Comparison of ENCODE assay signal across 25 cellular contexts in genomic region chr3:44264146-44264545, GRCh38. TPM values are rescaled to one million over a fixed set of nuclear protein-coding genes. Genes with fewer than 3 reads are reported as not detected.
DNase-seq lines count a peak whose midpoint lies in the region; ATAC-seq, FAIRE-seq and TF ChIP-seq lines count a peak whose summit lies in the region.
"Had no signal": no experiment of that assay in that cellular context is flagged by ENCODE, and none has a peak within 500 bp of the region (broad histone marks: within the 10 kb centered on the region; RNA-seq: fewer than 3 reads in every experiment).

No MANE protein-coding gene starts in this region.

- ATAC-seq in PC-3, result peak; percentile 99
- peak; percentile 44 for ATAC-seq in esophagus mucosa
- ATAC-seq: GM12878 had no signal

- H3K9me3 Mint-ChIP-seq in activated CD4-positive, alpha-beta T cell treated with anti-CD3 and anti-CD28 coated beads, Interleukin-2, amount 10 ng/mL, durations not matched to agents 24 days and 14 days, result no peaks in the 10 kb centered on the region
- H3K9me3 Mint-ChIP-seq: CD8-positive, alpha-beta memory T cell had no signal

- H3K79me2 ChIP-seq in PC-3 (ENCODE audit: low read length), result no peaks in the 10 kb centered on the region
- H3K79me2 ChIP-seq in PC-9 (ENCODE audit: low read depth), result no peaks in the 10 kb centered on the region

- DNase-seq in PC-3 (peak; percentile 76), PC-9 (peak in 1 of 2 experiments; percentile 70), bronchial epithelial cell (ENCODE audit: low read depth) (peak; percentile 33), uterus (no peak), D721Med (ENCODE audit: insufficient read length, low spot score) (no peak), G401 (ENCODE audit: low spot score) (no peak)
- DNase-seq in activated CD4-positive, alpha-beta T cell treated with anti-CD3 and anti-CD28 coated beads, Interleukin-2, amount 10 ng/mL, durations not matched to agents 24 days and 14 days, result no peak
- DNase-seq: 8988T; ACHN; BE2C; C1 segment of cervical spinal cord; CD4-positive, alpha-beta memory T cell; CD4-positive, CD25-positive, alpha-beta regulatory T cell; CD8-positive, alpha-beta memory T cell; COR-L47; DMS79 treated with DMSO at 0.1 percent for 48 hours; GDM1 had no signal

- no peak overlapping the region for H3K9ac ChIP-seq in PC-3 (ENCODE audit: low read length)
- H3K9ac ChIP-seq: BLaER1 had no signal

- H3K27me3 Mint-ChIP-seq in activated CD4-positive, alpha-beta T cell treated with anti-CD3 and anti-CD28 coated beads, Interleukin-2, amount 10 ng/mL, durations not matched to agents 24 days and 14 days, result peaks cover 11% of the 10 kb centered on the region

- intact Hi-C loops in PC-3 (cut with micrococcal nuclease), result no loop called here
- intact Hi-C loops in PC-9 (cut with micrococcal nuclease; ENCODE audit: unreplicated experiment), result no loop called here
- intact Hi-C loops in uterus (cut with DNase I; ENCODE audit: low total_unique reads), result no loop called here
- intact Hi-C loops in activated CD4-positive, alpha-beta T cell treated with anti-CD3 and anti-CD28 coated beads, Interleukin-2, amount 10 ng/mL, durations not matched to agents 24 days and 14 days (cut with micrococcal nuclease), result no loop called here

- H3K9me2 ChIP-seq in PC-3 (replicated peaks; ENCODE audit: low read length), result no peaks in the 10 kb centered on the region
- H3K9me2 ChIP-seq in PC-9 (ENCODE audit: insufficient read depth), result no peaks in the 10 kb centered on the region

- H3K27me3 ChIP-seq in PC-3 (ENCODE audit: low read length) (no peaks in the 10 kb centered on the region), PC-9 (ENCODE audit: insufficient read depth, low read depth) (no peaks in the 10 kb centered on the region), bronchial epithelial cell (ENCODE audit: control insufficient read depth, insufficient read depth, low read length) (peaks cover 4% of the 10 kb centered on the region), uterus (no peaks in the 10 kb centered on the region)
- H3K27me3 ChIP-seq: BE2C, BLaER1 had no signal

- POLR2A ChIA-PET in PC-3 (lab: Charles Lee; ENCODE audit: unreplicated experiment) (no interaction called here), PC-9 (lab: Charles Lee; ENCODE audit: unreplicated experiment) (no interaction called here)

- H3K4me2 ChIP-seq in PC-3 (ENCODE audit: low read length), result 0 out of 2 replicates have a peak overlapping the region, but pooled peaks have one; percentile 20
- 0 out of 2 replicates have a peak overlapping the region, but pooled peaks have one; percentile 24 for H3K4me2 ChIP-seq in PC-9
- H3K4me2 ChIP-seq: BLaER1 had no signal

- FAIRE-seq in bronchial epithelial cell (lab: Jason Lieb, UNC) (no peak), D721Med (lab: Jason Lieb, UNC) (no peak)
- FAIRE-seq: A204.1, GM12878, GM12892, GM18507 had no signal

- TF ChIP-seq CTCF in PC-3 (conservative IDR thresholded peaks at IDR 0.05; ENCODE audit: low read depth, low read length) (no peak), PC-9 (conservative IDR thresholded peaks at IDR 0.05) (no peak), bronchial epithelial cell (IDR thresholded peaks at IDR 0.05; ENCODE audit: insufficient read depth, low read length, severe bottlenecking) (no peak), uterus (IDR thresholded peaks at IDR 0.05) (no peak), D721Med (IDR thresholded peaks at IDR 0.05; ENCODE audit: insufficient read depth, missing control alignments) (no peak)

- no peaks in the 10 kb centered on the region for H3K36me3 Mint-ChIP-seq in activated CD4-positive, alpha-beta T cell treated with anti-CD3 and anti-CD28 coated beads, Interleukin-2, amount 10 ng/mL, durations not matched to agents 24 days and 14 days (ENCODE audit: low read depth)
- H3K36me3 Mint-ChIP-seq: CD14-positive monocyte; CD4-positive, alpha-beta memory T cell; CD4-positive, CD25-positive, alpha-beta regulatory T cell; CD8-positive, alpha-beta memory T cell had no signal

- H3K27ac ChIP-seq in PC-3 (ENCODE audit: low read length) (no peak overlapping the region), PC-9 (no peak overlapping the region), uterus (no peak overlapping the region)
- H3K27ac ChIP-seq: BLaER1 had no signal

- H3K4me3 ChIP-seq in PC-3 (ENCODE audit: low read length) (no peak overlapping the region), PC-9 (no peak overlapping the region), bronchial epithelial cell (ENCODE audit: low read depth, low read length) (no peak overlapping the region), uterus (no peak overlapping the region)
- H3K4me3 ChIP-seq: BLaER1, GM12878 had no signal

- in situ Hi-C loops in G401 (cut with HindIII; ENCODE audit: low sequenced_read_pairs), result no loop called here

- H3K4me3 Mint-ChIP-seq in activated CD4-positive, alpha-beta T cell treated with anti-CD3 and anti-CD28 coated beads, Interleukin-2, amount 10 ng/mL, durations not matched to agents 24 days and 14 days, result no peak overlapping the region
- H3K4me3 Mint-ChIP-seq: CD14-positive monocyte; CD4-positive, alpha-beta memory T cell; CD4-positive, CD25-positive, alpha-beta regulatory T cell; CD8-positive, alpha-beta memory T cell had no signal

- BruUV-seq in PC-3 (replicated peaks; lab: Mats Ljungman, UMichigan) (no TSS peak), PC-9 (replicated peaks; lab: Mats Ljungman, UMichigan) (no TSS peak)

- H3K4me1 Mint-ChIP-seq in activated CD4-positive, alpha-beta T cell treated with anti-CD3 and anti-CD28 coated beads, Interleukin-2, amount 10 ng/mL, durations not matched to agents 24 days and 14 days, result peaks cover 3% of the 10 kb centered on the region
- H3K4me1 Mint-ChIP-seq: CD14-positive monocyte had no signal

- H3K27ac Mint-ChIP-seq in activated CD4-positive, alpha-beta T cell treated with anti-CD3 and anti-CD28 coated beads, Interleukin-2, amount 10 ng/mL, durations not matched to agents 24 days and 14 days, result no peak overlapping the region
- H3K27ac Mint-ChIP-seq: CD14-positive monocyte; CD4-positive, alpha-beta memory T cell; CD4-positive, CD25-positive, alpha-beta regulatory T cell; CD8-positive, alpha-beta memory T cell had no signal

- H3K36me3 ChIP-seq in PC-3 (ENCODE audit: low read depth, low read length) (no peaks in the 10 kb centered on the region), PC-9 (ENCODE audit: low read depth) (no peaks in the 10 kb centered on the region), bronchial epithelial cell (ENCODE audit: control insufficient read depth, insufficient read depth, low read length) (no peaks in the 10 kb centered on the region), uterus (no peaks in the 10 kb centered on the region)
- H3K36me3 ChIP-seq: BE2C, BLaER1 had no signal

- H3F3A ChIP-seq in PC-3 (ENCODE audit: low read length, unreplicated experiment) (no peaks in the 10 kb centered on the region), PC-9 (ENCODE audit: insufficient read depth, low read depth) (no peaks in the 10 kb centered on the region; the same call in 1 of the 2 replicates)

- H3K9me3 ChIP-seq in PC-3 (ENCODE audit: low read length) (no peaks in the 10 kb centered on the region), PC-9 (ENCODE audit: insufficient read depth, low read depth) (no peaks in the 10 kb centered on the region), uterus (no peaks in the 10 kb centered on the region)
- H3K9me3 ChIP-seq: BE2C had no signal

- H3K4me1 ChIP-seq in PC-3 (ENCODE audit: insufficient read depth, low read length) (peaks cover 13% of the 10 kb centered on the region), PC-9 (replicated peaks; ENCODE audit: insufficient read depth) (peaks cover 13% of the 10 kb centered on the region), uterus (no peaks in the 10 kb centered on the region)
- H3K4me1 ChIP-seq: BE2C had no signal

- no peak for TF ChIP-seq POLR2A in uterus (IDR thresholded peaks at IDR 0.05)

- H2AFZ ChIP-seq in PC-3 (ENCODE audit: low read length) (no peak overlapping the region), PC-9 (no peak overlapping the region)

- CTCF ChIA-PET in PC-3 (lab: Charles Lee), result no interaction called here
- CTCF ChIA-PET in PC-9 (lab: Charles Lee), result no interaction called here

- H4K20me1 ChIP-seq in PC-3 (ENCODE audit: low read length), result no peaks in the 10 kb centered on the region
- no peaks in the 10 kb centered on the region for H4K20me1 ChIP-seq in PC-9 (ENCODE audit: insufficient read depth)
- H4K20me1 ChIP-seq: BLaER1 had no signal

RNA-seq across cellular contexts. Expression of gene TOPAZ1, which starts 22.5 kb away (rescaled TPM):
- total RNA-seq in PC-3 (2014; rRNA removed), result not detected in 2 replicates
- not detected in 2 replicates for total RNA-seq in PC-9 (2021)
- total RNA-seq in bronchial epithelial cell, result not detected in 2 replicates
- not detected for total RNA-seq in esophagus mucosa
- under 1 TPM in 1 of 4 donors, not detected in 3; 0.28 TPM for total RNA-seq in uterus
- not detected in 2 replicates for total RNA-seq in activated CD4-positive, alpha-beta T cell treated with anti-CD3 and anti-CD28 coated beads, Interleukin-2, amount 10 ng/mL, durations not matched to agents 24 days and 14 days
- total RNA-seq in G401 (2014; rRNA removed; shearing (Covaris generic)), result not detected in 2 replicates
- total RNA-seq: A673; CD4-positive, alpha-beta memory T cell; CD4-positive, CD25-positive, alpha-beta regulatory T cell; CD8-positive, alpha-beta memory T cell; GM12878 had no signal

Comparison
In these comparisons a context has a peak if more than half of its experiments do, and no peak if none do; other contexts are left out.
1. DNase-seq: peak in PC-3 (single experiment) and bronchial epithelial cell (single experiment); none in uterus (0 of 2), activated CD4-positive, alpha-beta T cell treated with anti-CD3 and anti-CD28 coated beads, Interleukin-2, amount 10 ng/mL, durations not matched to agents 24 days and 14 days (single experiment), D721Med (single experiment) and G401 (single experiment).